In genomic region chr15:48191574-48192225, GRCh38 we compare ENCODE assay signal across 10 cellular contexts. TPM values are rescaled to one million over a fixed set of nuclear protein-coding genes. Genes with fewer than 3 reads are reported as not detected.
DNase-seq lines count a peak whose midpoint lies in the region; ATAC-seq and TF ChIP-seq lines count a peak whose summit lies in the region.
"Had no signal": no experiment of that assay in that cellular context is flagged by ENCODE, and none has a peak within 500 bp of the region (broad histone marks: within the 10 kb centered on the region; RNA-seq: fewer than 3 reads in every experiment).

Gene CTXN2, plus strand, starts transcription at chr15:48191665. Its CDS starts 9,636 bp downstream, at chr15:48201301.

- H3K9me3 Mint-ChIP-seq in activated T-helper 2 cell treated with anti-CD3 and anti-CD28 coated beads, Interferon-gamma antibody, Interleukin-2, Interleukin-4, amounts not matched to agents 10 μg/mL and 5 μg/mL and 100 μg/mL, durations not matched to agents 14 hours and 24 hours and 36 hours: no peaks in the 10 kb centered on the region

- H3K4me3 Mint-ChIP-seq in activated T-helper 2 cell treated with anti-CD3 and anti-CD28 coated beads, Interferon-gamma antibody, Interleukin-2, Interleukin-4, amounts not matched to agents 10 μg/mL and 5 μg/mL and 100 μg/mL, durations not matched to agents 14 hours and 24 hours and 36 hours (ENCODE audit: low read depth): peak within 1 kb of the TSS; percentile 38

- intact Hi-C loops in activated T-helper 2 cell treated with anti-CD3 and anti-CD28 coated beads, Interferon-gamma antibody, Interleukin-2, Interleukin-4, amounts not matched to agents 10 μg/mL and 5 μg/mL and 100 μg/mL, durations not matched to agents 14 hours and 24 hours and 36 hours (cut with micrococcal nuclease): no loop called here
- intact Hi-C loops in PC-9 (cut with micrococcal nuclease; ENCODE audit: unreplicated experiment): no loop called here

- peak; percentile 41 to 78 for DNase-seq in NCI-H2081 (lab: John Stamatoyannopoulos, UW)
- no peak for DNase-seq in NCI-H2081 treated with DMSO at 0.1 percent for 48 hours (lab: John Stamatoyannopoulos, UW)
- DNase-seq in activated T-helper 2 cell treated with anti-CD3 and anti-CD28 coated beads, Interferon-gamma antibody, Interleukin-2, Interleukin-4, amounts not matched to agents 10 μg/mL and 5 μg/mL and 100 μg/mL, durations not matched to agents 14 hours and 24 hours and 36 hours (ENCODE audit: low spot score): no peak
- DNase-seq in skeletal muscle cell (ENCODE audit: low read depth): no peak
- DNase-seq in PC-9: no peak
- no peak for DNase-seq in SW 1271 (lab: John Stamatoyannopoulos, UW)

- H3K4me2 ChIP-seq in PC-9: no peak within 1 kb of the TSS

- H4K20me1 ChIP-seq in PC-9 (ENCODE audit: insufficient read depth): no peaks in the 10 kb centered on the region

- H3K4me1 ChIP-seq in PC-9 (replicated peaks; ENCODE audit: insufficient read depth): no peaks in the 10 kb centered on the region

- no peaks in the 10 kb centered on the region for H3K9me2 ChIP-seq in PC-9 (ENCODE audit: insufficient read depth)

- H3K27ac ChIP-seq in PC-9: no peak within 1 kb of the TSS

- POLR2A ChIA-PET in PC-9 (lab: Charles Lee; ENCODE audit: unreplicated experiment): no interaction called here

- peaks cover 32% of the 10 kb centered on the region for H3K27me3 Mint-ChIP-seq in activated T-helper 2 cell treated with anti-CD3 and anti-CD28 coated beads, Interferon-gamma antibody, Interleukin-2, Interleukin-4, amounts not matched to agents 10 μg/mL and 5 μg/mL and 100 μg/mL, durations not matched to agents 14 hours and 24 hours and 36 hours (ENCODE audit: low read depth)

- peaks cover 4% of the 10 kb centered on the region for H3K4me1 Mint-ChIP-seq in activated T-helper 2 cell treated with anti-CD3 and anti-CD28 coated beads, Interferon-gamma antibody, Interleukin-2, Interleukin-4, amounts not matched to agents 10 μg/mL and 5 μg/mL and 100 μg/mL, durations not matched to agents 14 hours and 24 hours and 36 hours (ENCODE audit: low read depth)

- CTCF ChIA-PET in PC-9 (lab: Charles Lee): no interaction called here

- TF ChIP-seq CTCF in PC-9 (conservative IDR thresholded peaks at IDR 0.05): no peak

- no peaks in the 10 kb centered on the region for H3K27me3 ChIP-seq in PC-9 (ENCODE audit: insufficient read depth, low read depth)

- peak within 1 kb of the TSS; percentile 58 for H3K4me3 ChIP-seq in iPS-18c (ENCODE audit: insufficient read depth, low read depth, low read length)
- peak within 1 kb of the TSS; percentile 35 for H3K4me3 ChIP-seq in skeletal muscle cell (ENCODE audit: low read depth, low read length)
- no peak within 1 kb of the TSS for H3K4me3 ChIP-seq in PC-9

- BruUV-seq in PC-9 (replicated peaks; lab: Mats Ljungman, UMichigan): no TSS peak

- no peak within 1 kb of the TSS for H3K27ac Mint-ChIP-seq in activated T-helper 2 cell treated with anti-CD3 and anti-CD28 coated beads, Interferon-gamma antibody, Interleukin-2, Interleukin-4, amounts not matched to agents 10 μg/mL and 5 μg/mL and 100 μg/mL, durations not matched to agents 14 hours and 24 hours and 36 hours

- H2AFZ ChIP-seq in PC-9: no peak within 1 kb of the TSS

- no peaks in the 10 kb centered on the region for H3K79me2 ChIP-seq in PC-9 (ENCODE audit: low read depth)

- no peak for ATAC-seq in GM19467 (IDR thresholded peaks at IDR 0.05; ENCODE audit: unreplicated experiment)
- ATAC-seq: HCT116 had no signal

- H3K36me3 Mint-ChIP-seq in activated T-helper 2 cell treated with anti-CD3 and anti-CD28 coated beads, Interferon-gamma antibody, Interleukin-2, Interleukin-4, amounts not matched to agents 10 μg/mL and 5 μg/mL and 100 μg/mL, durations not matched to agents 14 hours and 24 hours and 36 hours (ENCODE audit: low read depth): no peaks in the 10 kb centered on the region

- H3K36me3 ChIP-seq in PC-9 (ENCODE audit: low read depth): no peaks in the 10 kb centered on the region

- H3K9me3 ChIP-seq in iPS-18c (ENCODE audit: control insufficient read depth, insufficient read depth, low read length) (no peaks in the 10 kb centered on the region), PC-9 (ENCODE audit: insufficient read depth, low read depth) (no peaks in the 10 kb centered on the region)

- H3F3A ChIP-seq in PC-9 (ENCODE audit: insufficient read depth, low read depth): no peaks in the 10 kb centered on the region

RNA-seq across cellular contexts. Expression of gene CTXN2, which starts in this region (rescaled TPM):
- 0.05 TPM in 1 of 2 replicates, not detected in the other for total RNA-seq in activated T-helper 2 cell treated with anti-CD3 and anti-CD28 coated beads, Interferon-gamma antibody, Interleukin-2, Interleukin-4, amounts not matched to agents 10 μg/mL and 5 μg/mL and 100 μg/mL, durations not matched to agents 14 hours and 24 hours and 36 hours
- not detected in 2 replicates for total RNA-seq in PC-9 (2021)
- total RNA-seq: myocyte had no signal

Comparison
In these comparisons a context has a peak if more than half of its experiments do, and no peak if none do; other contexts are left out.
1. DNase-seq: peak in NCI-H2081 (2 of 2); none in NCI-H2081 treated with DMSO at 0.1 percent for 48 hours (single experiment), activated T-helper 2 cell treated with anti-CD3 and anti-CD28 coated beads, Interferon-gamma antibody, Interleukin-2, Interleukin-4, amounts not matched to agents 10 μg/mL and 5 μg/mL and 100 μg/mL, durations not matched to agents 14 hours and 24 hours and 36 hours (single experiment), skeletal muscle cell (single experiment), PC-9 (0 of 2) and SW 1271 (0 of 2).